In the genomic region with DNA sequence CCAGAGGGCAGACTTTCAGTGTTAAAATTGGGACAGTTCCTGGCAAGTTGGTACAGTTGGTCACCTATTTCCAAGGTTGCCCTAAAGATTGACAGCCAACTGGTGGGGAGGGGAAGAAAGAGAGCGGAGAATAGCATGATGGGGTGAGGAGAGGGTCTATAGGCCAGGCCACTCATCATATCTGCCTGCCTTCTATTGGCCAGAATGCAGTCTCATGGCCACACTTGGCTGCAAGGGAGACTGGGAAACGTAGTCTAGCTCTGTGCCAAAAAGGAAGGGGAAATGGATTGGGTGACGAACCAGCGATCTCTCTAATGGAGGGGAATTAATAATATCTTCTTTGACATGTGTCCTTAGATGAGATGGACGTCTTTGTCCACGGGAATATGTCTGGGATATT, we compare ENCODE assay signal across 24 cellular contexts.
"Had no signal": no experiment of that assay in that cellular context is flagged by ENCODE, and none has a peak within 500 bp of the region (broad histone marks: within the 10 kb centered on the region; RNA-seq: fewer than 3 reads in every experiment).

No MANE protein-coding gene starts in this region.

- DNase-seq: activated CD4-positive, alpha-beta T cell treated with anti-CD3 and anti-CD28 coated beads for 1 hour; activated naive CD4-positive, alpha-beta T cell; activated T-cell treated with anti-CD3 and anti-CD28 coated beads, Interleukin-2, amount 50 U/mL, for 24 hours; brain microvascular endothelial cell; caudate nucleus; effector CD4-positive, alpha-beta T cell; erythroblast; foreskin keratinocyte; left ventricle myocardium inferior; midbrain; natural killer cell; ovary; psoas muscle; spleen; stimulated activated CD4-positive, alpha-beta T cell treated with anti-CD3 and anti-CD28 coated beads, Interleukin-4, amount 100 ng/mL, for 1 hour; stimulated activated naive CD8-positive, alpha-beta T cell treated with anti-CD3 and anti-CD28 coated beads, Interleukin-15, Interleukin-2, amounts not matched to agents 100 U/mL and 50 U/mL, for 24 hours; WERI-Rb-1 had no signal

- ATAC-seq: activated T-helper 17 cell treated with anti-CD3 and anti-CD28 coated beads, Interleukin-2, amount 50 U/mL, for 72 hours; foreskin keratinocyte; natural killer cell; psoas muscle; stimulated activated naive CD8-positive, alpha-beta T cell treated with anti-CD3 and anti-CD28 coated beads, Interleukin-15, Interleukin-2, amounts not matched to agents 100 U/mL and 50 U/mL, for 24 hours had no signal

- H3K4me1 ChIP-seq: adrenal gland, ascending aorta, foreskin keratinocyte, left ventricle myocardium inferior, psoas muscle, right atrium auricular region, upper lobe of left lung had no signal

- FAIRE-seq: TTC549 had no signal

- H3K4me3 ChIP-seq: adrenal gland, ascending aorta, left ventricle myocardium inferior, ovary, psoas muscle, right atrium auricular region, spleen, upper lobe of left lung had no signal

- H3K27ac ChIP-seq: adrenal gland, ascending aorta, brain microvascular endothelial cell, foreskin keratinocyte, left ventricle myocardium inferior, ovary, psoas muscle, right atrium auricular region, spleen, upper lobe of left lung, WERI-Rb-1 had no signal

- H3K36me3 ChIP-seq: adrenal gland, ascending aorta, brain microvascular endothelial cell, left ventricle myocardium inferior, neutrophil, ovary, right atrium auricular region, spleen, upper lobe of left lung, WERI-Rb-1 had no signal

- H3K27me3 ChIP-seq: adrenal gland, ascending aorta, brain microvascular endothelial cell, foreskin keratinocyte, neutrophil, ovary, right atrium auricular region, spleen had no signal

- H3K9me3 ChIP-seq: adrenal gland, ascending aorta, left ventricle myocardium inferior, neutrophil, ovary, psoas muscle, right atrium auricular region, spleen had no signal
